23 cellular contexts compared by ENCODE assay signal in genomic region chr22:40035351-40035750, GRCh38. TPM values are rescaled to one million over a fixed set of nuclear protein-coding genes. Genes with fewer than 3 reads are reported as not detected.
DNase-seq lines count a peak whose midpoint lies in the region; ATAC-seq and TF ChIP-seq lines count a peak whose summit lies in the region.
"Had no signal": no experiment of that assay in that cellular context is flagged by ENCODE, and none has a peak within 500 bp of the region (broad histone marks: within the 10 kb centered on the region; RNA-seq: fewer than 3 reads in every experiment).

No MANE protein-coding gene starts in this region.

- TF ChIP-seq CTCF in heart right ventricle (IDR thresholded peaks at IDR 0.05) (no peak), sigmoid colon (IDR thresholded peaks at IDR 0.05) (no peak), thyroid gland (IDR thresholded peaks at IDR 0.05) (no peak)

- TF ChIP-seq POLR2A in sigmoid colon (IDR thresholded peaks at IDR 0.05), result no peak
- no peak for TF ChIP-seq POLR2A in thyroid gland (IDR thresholded peaks at IDR 0.05)

- intact Hi-C loops in Right ventricle myocardium inferior (cut with DNase I) (loop anchor here (5.0 kb wide), 1 partner anchor 478 kb away; no protein-coding TSS in a partner anchor), heart right ventricle (cut with DNase I) (loop anchor here in 2 of 10 donors (5.0 kb wide), 2 partner anchors 498 to 503 kb away; partner anchors contain the start of gene RPS19BP1 (in 1 of the 2)), sigmoid colon (cut with DNase I) (no loop called here), thyroid gland (cut with DNase I) (no loop called here)

- H3K27me3 ChIP-seq in heart right ventricle, result peaks cover 0 to 39% (median 0%) of the 10 kb centered on the region in 7 donors
- peaks cover 0 to 36% (median 10%) of the 10 kb centered on the region in 3 donors for H3K27me3 ChIP-seq in sigmoid colon
- H3K27me3 ChIP-seq in MG63, result no peaks in the 10 kb centered on the region
- H3K27me3 ChIP-seq in thyroid gland, result no peaks in the 10 kb centered on the region
- H3K27me3 ChIP-seq: BLaER1 treated with 17β-estradiol and CSF1 and Interleukin-3, amounts not matched to agents 10 nM and 100 nM had no signal

- WGBS in heart right ventricle, 2 donors, result 90 to 91% methylated on average over 11 of the region's 11 CpGs
- 92 to 94% methylated on average over 11 of the region's 11 CpGs for WGBS in sigmoid colon, 2 donors
- 91 to 95% methylated on average over 11 of the region's 11 CpGs for WGBS in thyroid gland, 2 donors

- H3K4me1 ChIP-seq in heart right ventricle, result peaks cover 0 to 10% (median 4%) of the 10 kb centered on the region in 9 donors
- peaks cover 0 to 4% (median 0%) of the 10 kb centered on the region in 4 donors for H3K4me1 ChIP-seq in sigmoid colon
- H3K4me1 ChIP-seq in thyroid gland, result peaks cover 19 to 31% of the 10 kb centered on the region in 2 donors
- H3K4me1 ChIP-seq: A549 had no signal

- H3K36me3 ChIP-seq in heart right ventricle (no peaks in the 10 kb centered on the region), sigmoid colon (no peaks in the 10 kb centered on the region), MG63 (no peaks in the 10 kb centered on the region), thyroid gland (no peaks in the 10 kb centered on the region)
- H3K36me3 ChIP-seq: BE2C; BLaER1 treated with 17β-estradiol and CSF1 and Interleukin-3, amounts not matched to agents 10 nM and 100 nM had no signal

- no peak for TF ChIP-seq EP300 in sigmoid colon (IDR thresholded peaks at IDR 0.05)

- ATAC-seq in Right ventricle myocardium inferior, result no peak
- ATAC-seq in heart right ventricle, result no peak
- ATAC-seq in GM21515 (IDR thresholded peaks at IDR 0.05; ENCODE audit: unreplicated experiment), result no peak
- ATAC-seq: A549, HCT116 had no signal

- H3K27ac ChIP-seq in heart right ventricle (no peak overlapping the region), sigmoid colon (no peak overlapping the region), thyroid gland (no peak overlapping the region)
- H3K27ac ChIP-seq: A549; BLaER1 treated with 17β-estradiol and CSF1 and Interleukin-3, amounts not matched to agents 10 nM and 100 nM had no signal

- H3K4me3 ChIP-seq in heart right ventricle (no peak overlapping the region), sigmoid colon (no peak overlapping the region), MG63 (no peak overlapping the region), thyroid gland (replicated peaks in 1 of 3) (no peak overlapping the region)
- H3K4me3 ChIP-seq: A549; BLaER1 treated with 17β-estradiol and CSF1 and Interleukin-3, amounts not matched to agents 10 nM and 100 nM had no signal

- DNase-seq in Right ventricle myocardium inferior (ENCODE audit: missing footprints) (peak; percentile 13), heart right ventricle (no peak), mesenteric fat pad (ENCODE audit: low spot score) (peak; percentile 43), sigmoid colon (peak; percentile 33), MG63 (no peak), thyroid gland (no peak)
- DNase-seq: 8988T; ACHN; AML-193; BE2C; Calu3; CD4-positive, alpha-beta T cell; CD8-positive, alpha-beta memory T cell; COR-L47; DMS53; DMS79 treated with DMSO at 0.1 percent for 48 hours; GF-D8; H9 had no signal

- no peaks in the 10 kb centered on the region for H3K9me3 ChIP-seq in heart right ventricle
- H3K9me3 ChIP-seq in sigmoid colon, result no peaks in the 10 kb centered on the region
- no peaks in the 10 kb centered on the region for H3K9me3 ChIP-seq in MG63
- no peaks in the 10 kb centered on the region for H3K9me3 ChIP-seq in thyroid gland
- H3K9me3 ChIP-seq: A549; BE2C; BLaER1 treated with 17β-estradiol and CSF1 and Interleukin-3, amounts not matched to agents 10 nM and 100 nM had no signal

RNA-seq across cellular contexts. Expression of gene FAM83F, which starts 40.6 kb away (rescaled TPM):
- total RNA-seq in Right ventricle myocardium inferior (6.1 TPM), heart right ventricle (1 to 10 TPM; 1.3 to 9.7 (median 3.1) TPM), mesenteric fat pad (0.87 TPM), sigmoid colon (under 1 TPM; under 0.01 to 0.71 (median 0.08) TPM), thyroid gland (10 to 100 TPM; 19.2 to 35.6 (median 26.1) TPM)
- polyA plus RNA-seq in heart right ventricle (1 to 10 TPM; 1.1 to 1.2 TPM), sigmoid colon (10 to 100 TPM; 10.2 to 19.5 (median 17.8) TPM)
- total RNA-seq in MG63 (2014; rRNA removed; shearing (Covaris generic); ENCODE audit: low replicate concordance), result not detected in 2 replicates
- total RNA-seq: H4 had no signal
- polyA plus RNA-seq: A549 had no signal

Comparison
In these comparisons a context has a peak if more than half of its experiments do, and no peak if none do; other contexts are left out.
1. DNase-seq: peak in Right ventricle myocardium inferior (single experiment), mesenteric fat pad (single experiment) and sigmoid colon (single experiment); none in heart right ventricle (0 of 2), MG63 (single experiment) and thyroid gland (0 of 2).